ENCODE assay signal across 10 cellular contexts in genomic region chr2:88038263-88039105, GRCh38. TPM values are rescaled to one million over a fixed set of nuclear protein-coding genes. Genes with fewer than 3 reads are reported as not detected.
DNase-seq lines count a peak whose midpoint lies in the region; ATAC-seq and TF ChIP-seq lines count a peak whose summit lies in the region.
"Had no signal": no experiment of that assay in that cellular context is flagged by ENCODE, and none has a peak within 500 bp of the region (broad histone marks: within the 10 kb centered on the region; RNA-seq: fewer than 3 reads in every experiment).

No MANE protein-coding gene starts in this region.

- DNase-seq in Daoy (ENCODE audit: low read depth) (peak; percentile 73), NCI-H226 (peak; percentile 81), nephron progenitor cell (no peak), DMS153 treated with DMSO at 0.1 percent for 48 hours (lab: John Stamatoyannopoulos, UW; ENCODE audit: unreplicated experiment) (no peak)
- DNase-seq in central memory CD8-positive, alpha-beta T cell (ENCODE audit: low spot score in 2 of 2): no peak
- DNase-seq in stimulated activated CD4-positive, alpha-beta T cell treated with anti-CD3 and anti-CD28 coated beads, Interleukin-4, amount 100 ng/mL, for 4 hours: no peak
- no peak for DNase-seq in T-helper 2 cell treated with Interferon-gamma antibody and Interleukin-4, amounts not matched to agents 5 μg/mL and 100 μg/mL, for 36 hours (ENCODE audit: low spot score)
- DNase-seq: esophagus squamous epithelium, Peyer's patch had no signal

- peaks cover 30% of the 10 kb centered on the region for H3K4me1 Mint-ChIP-seq in central memory CD8-positive, alpha-beta T cell
- H3K4me1 Mint-ChIP-seq in nephron progenitor cell: peaks cover 11% of the 10 kb centered on the region
- peaks cover 11% of the 10 kb centered on the region for H3K4me1 Mint-ChIP-seq in T-helper 2 cell treated with Interferon-gamma antibody and Interleukin-4, amounts not matched to agents 5 μg/mL and 100 μg/mL, for 36 hours (ENCODE audit: low read depth)

- H3K4me3 Mint-ChIP-seq in central memory CD8-positive, alpha-beta T cell: no peak overlapping the region
- H3K4me3 Mint-ChIP-seq in nephron progenitor cell: no peak overlapping the region
- no peak overlapping the region for H3K4me3 Mint-ChIP-seq in T-helper 2 cell treated with Interferon-gamma antibody and Interleukin-4, amounts not matched to agents 5 μg/mL and 100 μg/mL, for 36 hours

- H3K36me3 Mint-ChIP-seq in central memory CD8-positive, alpha-beta T cell (ENCODE audit: insufficient read depth): peaks cover 4% of the 10 kb centered on the region
- peaks cover 56% of the 10 kb centered on the region for H3K36me3 Mint-ChIP-seq in nephron progenitor cell (ENCODE audit: low read depth)
- peaks cover 54% of the 10 kb centered on the region for H3K36me3 Mint-ChIP-seq in T-helper 2 cell treated with Interferon-gamma antibody and Interleukin-4, amounts not matched to agents 5 μg/mL and 100 μg/mL, for 36 hours (ENCODE audit: low read depth)

- no peaks in the 10 kb centered on the region for H3K9me3 Mint-ChIP-seq in central memory CD8-positive, alpha-beta T cell
- H3K9me3 Mint-ChIP-seq in nephron progenitor cell: no peaks in the 10 kb centered on the region
- peaks cover 3% of the 10 kb centered on the region for H3K9me3 Mint-ChIP-seq in T-helper 2 cell treated with Interferon-gamma antibody and Interleukin-4, amounts not matched to agents 5 μg/mL and 100 μg/mL, for 36 hours

- no peak for TF ChIP-seq CTCF in nephron progenitor cell (IDR thresholded peaks at IDR 0.05)

- H3K27me3 Mint-ChIP-seq in central memory CD8-positive, alpha-beta T cell: no peaks in the 10 kb centered on the region
- H3K27me3 Mint-ChIP-seq in nephron progenitor cell (ENCODE audit: low read depth, poor library complexity): no peaks in the 10 kb centered on the region
- H3K27me3 Mint-ChIP-seq in T-helper 2 cell treated with Interferon-gamma antibody and Interleukin-4, amounts not matched to agents 5 μg/mL and 100 μg/mL, for 36 hours (ENCODE audit: low read depth): no peaks in the 10 kb centered on the region

- peak overlapping the region; percentile 2 for H3K27ac Mint-ChIP-seq in central memory CD8-positive, alpha-beta T cell (ENCODE audit: low read depth)
- peak overlapping the region; percentile 70 for H3K27ac Mint-ChIP-seq in nephron progenitor cell
- H3K27ac Mint-ChIP-seq in T-helper 2 cell treated with Interferon-gamma antibody and Interleukin-4, amounts not matched to agents 5 μg/mL and 100 μg/mL, for 36 hours: no peak overlapping the region

- no peak for ATAC-seq in central memory CD8-positive, alpha-beta T cell (replicated peaks; ENCODE audit: extremely low read depth, poor library complexity, severe bottlenecking)
- ATAC-seq in GM18517 (IDR thresholded peaks at IDR 0.05; ENCODE audit: unreplicated experiment): no peak

RNA-seq across cellular contexts. Expression of gene KRCC1, which starts 17.1 kb away (rescaled TPM):
- total RNA-seq in Daoy (2014; rRNA removed; shearing (Covaris generic)): 33.1 and 42.1 TPM in 2 replicates

RNA-seq across cellular contexts. Expression of gene RNU2-63P, which starts 22.1 kb away (rescaled TPM):
- total RNA-seq in Daoy (2014; rRNA removed; shearing (Covaris generic)): 72.9 TPM in 1 of 2 replicates, not detected in the other
- total RNA-seq: esophagus squamous epithelium had no signal

RNA-seq across cellular contexts. Expression of gene SMYD1, which starts 29.1 kb away (rescaled TPM):
- not detected in 2 replicates for total RNA-seq in Daoy (2014; rRNA removed; shearing (Covaris generic))

Comparison
In these comparisons a context has a peak if more than half of its experiments do, and no peak if none do; other contexts are left out.
1. DNase-seq: peak in Daoy (single experiment) and NCI-H226 (single experiment); none in central memory CD8-positive, alpha-beta T cell (0 of 2), nephron progenitor cell (single experiment), stimulated activated CD4-positive, alpha-beta T cell treated with anti-CD3 and anti-CD28 coated beads, Interleukin-4, amount 100 ng/mL, for 4 hours (0 of 2), DMS153 treated with DMSO at 0.1 percent for 48 hours (single experiment) and T-helper 2 cell treated with Interferon-gamma antibody and Interleukin-4, amounts not matched to agents 5 μg/mL and 100 μg/mL, for 36 hours (single experiment).